25 cellular contexts compared by ENCODE assay signal in the genomic region with DNA sequence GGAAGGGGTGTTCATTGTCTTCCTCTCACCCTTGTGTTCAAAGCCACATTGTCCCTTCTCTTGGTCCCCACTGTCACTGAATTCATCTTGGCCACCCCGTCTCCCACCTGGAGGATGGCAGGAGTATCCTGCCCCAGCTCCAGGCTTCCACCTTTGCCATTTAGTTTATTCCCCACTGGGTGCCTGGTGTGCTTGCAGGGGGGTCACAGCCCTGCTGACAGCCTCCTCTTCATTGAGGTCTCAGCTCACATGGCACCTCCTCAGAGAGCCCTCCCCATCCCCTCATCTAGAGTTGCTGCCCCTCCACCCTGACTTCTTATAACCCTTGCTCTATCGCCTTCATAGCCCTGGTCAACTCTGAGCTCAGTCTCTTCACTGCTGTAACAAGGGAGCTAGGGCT. TPM values are rescaled to one million over a fixed set of nuclear protein-coding genes. Genes with fewer than 3 reads are reported as not detected.
DNase-seq lines count a peak whose midpoint lies in the region; FAIRE-seq and TF ChIP-seq lines count a peak whose summit lies in the region.
"Had no signal": no experiment of that assay in that cellular context is flagged by ENCODE, and none has a peak within 500 bp of the region (broad histone marks: within the 10 kb centered on the region; RNA-seq: fewer than 3 reads in every experiment).

No MANE protein-coding gene starts in this region.

- no peak for FAIRE-seq in GM12891 (lab: Jason Lieb, UNC)
- FAIRE-seq: A204.1, endometrium, HTR-8/SVneo had no signal

- no peaks in the 10 kb centered on the region for H3K36me3 Mint-ChIP-seq in activated naive CD4-positive, alpha-beta T cell treated with anti-CD3 and anti-CD28 coated beads, Interleukin-2, amount 10 ng/mL, durations not matched to agents 7 days and 5 days
- H3K36me3 Mint-ChIP-seq: activated naive CD8-positive, alpha-beta T cell treated with anti-CD3 and anti-CD28 coated beads, Interleukin-2, amount 10 ng/mL, durations not matched to agents 7 days and 5 days; CD14-positive monocyte had no signal

- no peak for TF ChIP-seq POLR2A in thyroid gland (IDR thresholded peaks at IDR 0.05)
- no peak for TF ChIP-seq POLR2A in GM12891 (IDR thresholded peaks at IDR 0.05; ENCODE audit: low read depth, low read length)

- H3K9ac ChIP-seq in colonic mucosa (ENCODE audit: low read depth in 2 of 2, low read length in 2 of 2), result no peak overlapping the region
- H3K9ac ChIP-seq: SK-N-SH had no signal

- H3K4me3 Mint-ChIP-seq in activated naive CD4-positive, alpha-beta T cell treated with anti-CD3 and anti-CD28 coated beads, Interleukin-2, amount 10 ng/mL, durations not matched to agents 7 days and 5 days, result no peak overlapping the region
- H3K4me3 Mint-ChIP-seq: activated naive CD8-positive, alpha-beta T cell treated with anti-CD3 and anti-CD28 coated beads, Interleukin-2, amount 10 ng/mL, durations not matched to agents 7 days and 5 days; CD14-positive monocyte had no signal

- intact Hi-C loops in colonic mucosa (cut with DNase I), result no loop called here
- intact Hi-C loops in thyroid gland (cut with DNase I), result no loop called here

- 70 to 75% methylated on average over 2 of the region's 2 CpGs for WGBS in thyroid gland, 2 donors

- H3K9me3 ChIP-seq in colonic mucosa (no peaks in the 10 kb centered on the region), muscle layer of duodenum (ENCODE audit: control insufficient read depth in 1 of 2, low read length in 2 of 2) (no peaks in the 10 kb centered on the region), thyroid gland (no peaks in the 10 kb centered on the region)
- H3K9me3 ChIP-seq: HAP-1, SK-N-SH had no signal

- H3K4me1 Mint-ChIP-seq in activated naive CD4-positive, alpha-beta T cell treated with anti-CD3 and anti-CD28 coated beads, Interleukin-2, amount 10 ng/mL, durations not matched to agents 7 days and 5 days, result peaks cover 68% of the 10 kb centered on the region

- peak overlapping the region; percentile 80 for H3K27ac ChIP-seq in colonic mucosa
- H3K27ac ChIP-seq in muscle layer of duodenum (ENCODE audit: low read length), result peak overlapping the region; percentile 51
- H3K27ac ChIP-seq in thyroid gland, result peak overlapping the region; percentile 70 to 89 (median 88)

- peaks cover 4% of the 10 kb centered on the region for H3K4me1 ChIP-seq in colonic mucosa
- H3K4me1 ChIP-seq in muscle layer of duodenum (ENCODE audit: control insufficient read depth in 1 of 2, insufficient read depth in 2 of 2, low read length in 2 of 2), result peaks cover 4 to 12% of the 10 kb centered on the region in 2 donors
- peaks cover 47 to 82% of the 10 kb centered on the region in 2 donors for H3K4me1 ChIP-seq in thyroid gland
- H3K4me1 ChIP-seq: HAP-1 had no signal

- H3K27me3 Mint-ChIP-seq in activated naive CD4-positive, alpha-beta T cell treated with anti-CD3 and anti-CD28 coated beads, Interleukin-2, amount 10 ng/mL, durations not matched to agents 7 days and 5 days, result peaks cover 49% of the 10 kb centered on the region

- no peaks in the 10 kb centered on the region for H3K9me3 Mint-ChIP-seq in activated naive CD4-positive, alpha-beta T cell treated with anti-CD3 and anti-CD28 coated beads, Interleukin-2, amount 10 ng/mL, durations not matched to agents 7 days and 5 days
- H3K9me3 Mint-ChIP-seq: activated naive CD8-positive, alpha-beta T cell treated with anti-CD3 and anti-CD28 coated beads, Interleukin-2, amount 10 ng/mL, durations not matched to agents 7 days and 5 days had no signal

- TF ChIP-seq CTCF in colonic mucosa (IDR thresholded peaks at IDR 0.05) (no peak), thyroid gland (IDR thresholded peaks at IDR 0.05) (no peak)

- no peak overlapping the region for H3K4me3 ChIP-seq in colonic mucosa
- H3K4me3 ChIP-seq in muscle layer of duodenum (ENCODE audit: low read depth in 1 of 2, low read length in 2 of 2), result no peak overlapping the region
- no peak overlapping the region for H3K4me3 ChIP-seq in thyroid gland (replicated peaks in 1 of 3)
- H3K4me3 ChIP-seq: HAP-1, skin epidermis had no signal

- no peaks in the 10 kb centered on the region for H3K36me3 ChIP-seq in colonic mucosa
- no peaks in the 10 kb centered on the region for H3K36me3 ChIP-seq in muscle layer of duodenum (ENCODE audit: control insufficient read depth in 1 of 2, insufficient read depth in 2 of 2, low read length in 2 of 2)
- H3K36me3 ChIP-seq in thyroid gland, result no peaks in the 10 kb centered on the region
- H3K36me3 ChIP-seq: HAP-1 had no signal

- CTCF ChIA-PET in activated naive CD4-positive, alpha-beta T cell treated with anti-CD3 and anti-CD28 coated beads, Interleukin-2, amount 10 ng/mL, durations not matched to agents 7 days and 5 days (lab: Charles Lee), result interaction anchor here (0.8 to 1.1 kb wide), 2 partner anchors 51 to 60 kb away, joined by 4 read pairs; no protein-coding TSS in a partner anchor

- no peak for DNase-seq in activated naive CD4-positive, alpha-beta T cell treated with anti-CD3 and anti-CD28 coated beads, Interleukin-2, amount 10 ng/mL, durations not matched to agents 7 days and 5 days
- DNase-seq in activated naive CD4-positive, alpha-beta T cell treated with Interleukin-2 at 50 U/mL for 16 hours, result no peak
- DNase-seq in colonic mucosa (no peak), thyroid gland (no peak), cortex of kidney (lab: John Stamatoyannopoulos, UW) (no peak), NCI-H187 treated with DMSO at 0.1 percent for 48 hours (lab: John Stamatoyannopoulos, UW) (no peak), GM12891 (ENCODE audit: insufficient read length, low spot score) (no peak)
- DNase-seq: activated CD4-positive, alpha-beta T cell treated with anti-CD3 and anti-CD28 coated beads, Interleukin-2, amount 50 U/mL, for 4 hours; activated naive CD8-positive, alpha-beta T cell treated with anti-CD3 and anti-CD28 coated beads, Interleukin-2, amount 10 ng/mL, durations not matched to agents 7 days and 5 days; activated T-cell treated with anti-CD3 and anti-CD28 coated beads, Interleukin-2, amount 50 U/mL, for 48 hours; DMS53; NCI-H1694 treated with DMSO at 0.1 percent for 48 hours; NCI-H524 treated with DMSO at 0.1 percent for 48 hours; occipital lobe; SK-N-SH; stimulated activated CD4-positive, alpha-beta T cell treated with anti-CD3 and anti-CD28 coated beads, Interleukin-4, amount 100 ng/mL, for 4 hours had no signal

- H3K27me3 ChIP-seq in colonic mucosa (no peaks in the 10 kb centered on the region), muscle layer of duodenum (ENCODE audit: low read depth, low read length) (no peaks in the 10 kb centered on the region), thyroid gland (no peaks in the 10 kb centered on the region)

- H3K27ac Mint-ChIP-seq in activated naive CD4-positive, alpha-beta T cell treated with anti-CD3 and anti-CD28 coated beads, Interleukin-2, amount 10 ng/mL, durations not matched to agents 7 days and 5 days, result peak overlapping the region; percentile 60
- H3K27ac Mint-ChIP-seq: activated naive CD8-positive, alpha-beta T cell treated with anti-CD3 and anti-CD28 coated beads, Interleukin-2, amount 10 ng/mL, durations not matched to agents 7 days and 5 days had no signal

TF ChIP-seq in GM12891, 5 proteins besides CTCF, POLR2A, EP300 and RAD21:
- TF ChIP-seq TAF1 (IDR thresholded peaks at IDR 0.05; ENCODE audit: low read depth, low read length), result no peak
- TF ChIP-seq PAX5 (IDR thresholded peaks at IDR 0.05; ENCODE audit: insufficient read depth, low read length, severe bottlenecking), result no peak
- no peak for TF ChIP-seq SPI1 (IDR thresholded peaks at IDR 0.05; ENCODE audit: low read depth, low read length)
- TF ChIP-seq POU2F2 (IDR thresholded peaks at IDR 0.05; ENCODE audit: low read depth, low read length), result no peak
- no peak for TF ChIP-seq POLR2AphosphoS5 (IDR thresholded peaks at IDR 0.05; ENCODE audit: low read depth, low read length)

RNA-seq across cellular contexts. Expression of gene KIAA1671, which starts 36.6 kb away (rescaled TPM):
- total RNA-seq in colonic mucosa (10 to 100 TPM; 82.5 to 94.3 TPM), thyroid gland (100 to 1,000 TPM in 1 of 4 donors, 10 to 100 TPM in 3; 63.2 to 111 (median 79.7) TPM)
- polyA plus RNA-seq in GM12891 (2012; ENCODE audit: low read depth, missing spikeins), result 0.45 TPM
- total RNA-seq: OCI-LY7 had no signal
- polyA plus RNA-seq: CD14-positive monocyte had no signal

RNA-seq across cellular contexts. Expression of gene LHFPL7, which starts 42.6 kb away (rescaled TPM):
- total RNA-seq in colonic mucosa (not detected), thyroid gland (not detected)
- not detected for polyA plus RNA-seq in GM12891 (2012; ENCODE audit: low read depth, missing spikeins)
- total RNA-seq: activated naive CD8-positive, alpha-beta T cell treated with anti-CD3 and anti-CD28 coated beads, Interleukin-2, amount 10 ng/mL, durations not matched to agents 7 days and 5 days; occipital lobe; OCI-LY7; urinary bladder had no signal
- polyA plus RNA-seq: CD14-positive monocyte, SK-N-SH, urinary bladder had no signal
